ENCODE assay signal across 9 cellular contexts in the genomic region with DNA sequence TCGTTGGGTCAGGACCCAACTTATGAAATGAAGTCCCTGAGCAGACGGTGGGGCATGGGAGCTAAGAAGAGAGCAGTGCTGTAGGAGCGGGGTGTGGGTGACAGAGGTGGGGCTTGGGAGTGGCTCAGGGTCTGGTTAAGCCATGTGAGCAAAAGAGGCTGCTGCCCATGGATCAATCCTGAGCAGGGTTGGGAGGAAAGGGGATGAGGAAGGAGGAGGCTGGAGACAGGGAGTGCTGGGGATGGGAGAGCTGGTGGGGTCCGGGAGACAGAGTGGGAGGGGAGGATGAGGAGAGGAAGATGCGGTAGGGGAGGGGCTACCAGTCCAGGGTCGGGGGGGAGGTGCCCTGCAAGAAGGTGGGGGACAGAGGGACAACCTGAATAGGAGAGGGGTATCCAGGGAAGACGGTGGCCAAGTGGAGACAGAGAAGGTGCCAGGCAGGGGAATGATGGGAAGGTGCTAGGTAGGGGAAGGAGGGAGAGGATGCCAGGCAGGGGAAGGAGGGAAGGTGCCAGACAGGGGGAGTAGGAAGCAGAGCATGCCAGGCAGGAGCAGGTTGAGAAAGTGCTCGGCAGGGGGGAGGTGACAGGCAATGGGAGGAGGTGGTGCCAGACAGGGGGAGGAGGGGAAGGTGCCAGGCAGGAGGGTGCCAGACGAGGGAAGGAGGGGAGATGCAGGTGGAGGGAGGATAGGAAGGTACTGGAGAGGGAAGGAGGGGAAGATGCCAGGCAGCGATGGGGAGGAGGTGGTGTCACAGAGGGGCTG. TPM values are rescaled to one million over a fixed set of nuclear protein-coding genes. Genes with fewer than 3 reads are reported as not detected.
A peak's percentile ranks its signal among the peaks of the same experiment; 100 is the strongest.
DNase-seq lines count a peak whose midpoint lies in the region; ATAC-seq, FAIRE-seq and TF ChIP-seq lines count a peak whose summit lies in the region.
"Had no signal": no experiment of that assay in that cellular context is flagged by ENCODE, and none has a peak within 500 bp of the region (broad histone marks: within the 10 kb centered on the region; RNA-seq: fewer than 3 reads in every experiment).

No MANE protein-coding gene starts in this region.

- peak overlapping the region; percentile 78 for H3K4me2 ChIP-seq in hepatocyte

- peak overlapping the region; percentile 39 for H3K27ac Mint-ChIP-seq in activated CD4-positive, alpha-beta T cell treated with anti-CD3 and anti-CD28 coated beads, Interleukin-2, amount 10 ng/mL, durations not matched to agents 24 days and 14 days
- no peak overlapping the region for H3K27ac Mint-ChIP-seq in T-cell

- FAIRE-seq in GM12891 (lab: Jason Lieb, UNC) = no peak

- ATAC-seq in T-cell (replicated peaks in 1 of 4) (no peak), GM18870 (IDR thresholded peaks at IDR 0.05; ENCODE audit: unreplicated experiment) (no peak), GM19023 (IDR thresholded peaks at IDR 0.05; ENCODE audit: unreplicated experiment) (no peak)

- TF ChIP-seq EP300 in stomach (IDR thresholded peaks at IDR 0.05) = no peak

- H3K27me3 ChIP-seq in hepatocyte = peaks cover 1% of the 10 kb centered on the region
- H3K27me3 ChIP-seq in stomach = peaks cover 0 to 28% (median 0%) of the 10 kb centered on the region in 3 donors

- H2AFZ ChIP-seq in hepatocyte = no peak overlapping the region

- WGBS in hepatocyte (ENCODE audit: low lambda C conversion rate, missing lambda C conversion rate) = 38% methylated on average over 4 of the region's 10 CpGs
- 17 to 30% (median 21%) methylated on average over 10 of the region's 10 CpGs for WGBS in stomach, 5 donors

- no peaks in the 10 kb centered on the region for H4K20me1 ChIP-seq in hepatocyte (ENCODE audit: insufficient read depth, poor library complexity, severe bottlenecking)

- H3K36me3 ChIP-seq in hepatocyte (replicated peaks; ENCODE audit: insufficient read depth, low read depth) (no peaks in the 10 kb centered on the region), stomach (no peaks in the 10 kb centered on the region)

- no peaks in the 10 kb centered on the region for H3K4me1 ChIP-seq in hepatocyte (ENCODE audit: insufficient read depth)
- peaks cover 6 to 50% (median 30%) of the 10 kb centered on the region in 4 donors for H3K4me1 ChIP-seq in stomach

- H3K4me3 ChIP-seq in hepatocyte (no peak overlapping the region), stomach (peak overlapping the region; percentile 45 to 51 (median 48))

- TF ChIP-seq POLR2A in stomach (IDR thresholded peaks at IDR 0.05) (no peak), GM12891 (IDR thresholded peaks at IDR 0.05; ENCODE audit: low read depth, low read length) (no peak)

- no peaks in the 10 kb centered on the region for H3K36me3 Mint-ChIP-seq in activated CD4-positive, alpha-beta T cell treated with anti-CD3 and anti-CD28 coated beads, Interleukin-2, amount 10 ng/mL, durations not matched to agents 24 days and 14 days (ENCODE audit: low read depth)
- no peaks in the 10 kb centered on the region for H3K36me3 Mint-ChIP-seq in T-cell

- CTCF ChIA-PET in T-cell (lab: Charles Lee) = no interaction called here

- peaks cover 16% of the 10 kb centered on the region for H3K27me3 Mint-ChIP-seq in activated CD4-positive, alpha-beta T cell treated with anti-CD3 and anti-CD28 coated beads, Interleukin-2, amount 10 ng/mL, durations not matched to agents 24 days and 14 days
- peaks cover 0 to 16% of the 10 kb centered on the region in 2 donors for H3K27me3 Mint-ChIP-seq in T-cell

- TF ChIP-seq CTCF in hepatocyte (IDR thresholded peaks at IDR 0.05; ENCODE audit: poor library complexity) (no peak), stomach (IDR thresholded peaks at IDR 0.05) (no peak)

- peak overlapping the region; percentile 68 for H3K4me3 Mint-ChIP-seq in activated CD4-positive, alpha-beta T cell treated with anti-CD3 and anti-CD28 coated beads, Interleukin-2, amount 10 ng/mL, durations not matched to agents 24 days and 14 days
- peak overlapping the region; percentile 52 to 78 (median 59) for H3K4me3 Mint-ChIP-seq in T-cell

- H3K9me3 ChIP-seq in hepatocyte (ENCODE audit: low read depth) (no peaks in the 10 kb centered on the region), stomach (no peaks in the 10 kb centered on the region)

- peaks cover 17% of the 10 kb centered on the region for H3K4me1 Mint-ChIP-seq in activated CD4-positive, alpha-beta T cell treated with anti-CD3 and anti-CD28 coated beads, Interleukin-2, amount 10 ng/mL, durations not matched to agents 24 days and 14 days
- H3K4me1 Mint-ChIP-seq in T-cell = peaks cover 37 to 45% (median 41%) of the 10 kb centered on the region in 3 donors

- intact Hi-C loops in activated CD4-positive, alpha-beta T cell treated with anti-CD3 and anti-CD28 coated beads, Interleukin-2, amount 10 ng/mL, durations not matched to agents 24 days and 14 days (cut with micrococcal nuclease) = loop anchor here (2.0 kb wide), 2 partner anchors 27 to 49 kb away; a partner anchor contains a TSS
- intact Hi-C loops in stomach (cut with DNase I; ENCODE audit: low total_unique reads) = no loop called here

- no peaks in the 10 kb centered on the region for H3K79me2 ChIP-seq in hepatocyte

- DNase-seq in activated CD4-positive, alpha-beta T cell treated with anti-CD3 and anti-CD28 coated beads, Interleukin-2, amount 10 ng/mL, durations not matched to agents 24 days and 14 days = no peak
- DNase-seq in activated CD4-positive, alpha-beta T cell treated with anti-CD3 and anti-CD28 coated beads for 4 hours = no peak
- peak in 4 of 34 experiments; percentile 7 to 19 (median 18) for DNase-seq in T-cell
- DNase-seq in hepatocyte (ENCODE audit: low spot score) = no peak
- DNase-seq in stomach = no peak
- no peak for DNase-seq in GM12891 (ENCODE audit: insufficient read length, low spot score)
- DNase-seq: activated CD8-positive, alpha-beta memory T cell treated with anti-CD3 and anti-CD28 coated beads, Interleukin-2, amount 50 U/mL, for 48 hours had no signal

- H3K27ac ChIP-seq in hepatocyte (no peak overlapping the region), stomach (peak overlapping the region in 1 of 5 donors; percentile 60)

- no peaks in the 10 kb centered on the region for H3K9me3 Mint-ChIP-seq in activated CD4-positive, alpha-beta T cell treated with anti-CD3 and anti-CD28 coated beads, Interleukin-2, amount 10 ng/mL, durations not matched to agents 24 days and 14 days
- H3K9me3 Mint-ChIP-seq in T-cell = no peaks in the 10 kb centered on the region

- H3K9me2 ChIP-seq in hepatocyte (replicated peaks; ENCODE audit: insufficient read depth) = no peaks in the 10 kb centered on the region

- POLR2A ChIA-PET in T-cell (lab: Charles Lee) = interaction anchor here in 1 of 2 donors (0.6 kb wide), 1 partner anchor 10 kb away, joined by 4 read pairs; no protein-coding TSS in a partner anchor

TF ChIP-seq in GM12891, 5 proteins besides CTCF, POLR2A, EP300 and RAD21:
- TF ChIP-seq POLR2AphosphoS5 (IDR thresholded peaks at IDR 0.05; ENCODE audit: low read depth, low read length) (no peak), POU2F2 (IDR thresholded peaks at IDR 0.05; ENCODE audit: low read depth, low read length) (no peak), PAX5 (IDR thresholded peaks at IDR 0.05; ENCODE audit: insufficient read depth, low read length, severe bottlenecking) (no peak), TAF1 (IDR thresholded peaks at IDR 0.05; ENCODE audit: low read depth, low read length) (no peak), SPI1 (IDR thresholded peaks at IDR 0.05; ENCODE audit: low read depth, low read length) (no peak)

RNA-seq across cellular contexts. Expression of a gene that starts 27.5 kb away (rescaled TPM):
- total RNA-seq in activated CD4-positive, alpha-beta T cell treated with anti-CD3 and anti-CD28 coated beads, Interleukin-2, amount 10 ng/mL, durations not matched to agents 24 days and 14 days = 2.2 and 2.9 TPM in 2 replicates
- total RNA-seq in T-cell = 10 to 100 TPM in 2 of 5 donors, 1 to 10 TPM in 3; 6.3 to 28.5 (median 9.1) TPM
- total RNA-seq in hepatocyte = 38.0 and 42.4 TPM in 2 replicates
- polyA plus RNA-seq in hepatocyte = 73.1 and 111 TPM in 2 replicates
- total RNA-seq in stomach = 100 to 1,000 TPM in 1 of 5 donors, 10 to 100 TPM in 4; 11.6 to 105 (median 22.5) TPM
- 10 to 100 TPM; 27.4 to 43.5 (median 38.6) TPM for polyA plus RNA-seq in stomach
- polyA plus RNA-seq in GM12891 (2012; ENCODE audit: low read depth, missing spikeins) = 4.5 TPM

RNA-seq across cellular contexts. Expression of a gene that starts 43.7 kb away (rescaled TPM):
- 42.0 and 46.4 TPM in 2 replicates for total RNA-seq in activated CD4-positive, alpha-beta T cell treated with anti-CD3 and anti-CD28 coated beads, Interleukin-2, amount 10 ng/mL, durations not matched to agents 24 days and 14 days
- total RNA-seq in T-cell (10 to 100 TPM; 34.2 to 66.1 (median 64.1) TPM), hepatocyte (36.9 and 51.0 TPM in 2 replicates), stomach (100 to 1,000 TPM in 1 of 5 donors, 10 to 100 TPM in 4; 12.8 to 100 (median 66.9) TPM)
- polyA plus RNA-seq in hepatocyte (68.2 and 70.0 TPM in 2 replicates), stomach (10 to 100 TPM in 2 of 3 donors, 1 to 10 TPM in 1; 5.8 to 15.5 (median 13.8) TPM)
- polyA plus RNA-seq in GM12891 (2012; ENCODE audit: low read depth, missing spikeins) = 17.7 TPM

RNA-seq across cellular contexts. Expression of a gene that starts 49.0 kb away (rescaled TPM):
- total RNA-seq in activated CD4-positive, alpha-beta T cell treated with anti-CD3 and anti-CD28 coated beads, Interleukin-2, amount 10 ng/mL, durations not matched to agents 24 days and 14 days = 84.6 and 90.3 TPM in 2 replicates
- total RNA-seq in T-cell (10 to 100 TPM; 22.9 to 39.7 (median 38.8) TPM), hepatocyte (35.3 and 35.8 TPM in 2 replicates), stomach (10 to 100 TPM in 3 of 5 donors, 1 to 10 TPM in 2; 5.2 to 28.0 (median 13.4) TPM)
- polyA plus RNA-seq in hepatocyte (25.6 and 32.9 TPM in 2 replicates), stomach (10 to 100 TPM; 14.3 to 16.3 (median 16.1) TPM)
- 29.6 TPM for polyA plus RNA-seq in GM12891 (2012; ENCODE audit: low read depth, missing spikeins)
